11 cellular contexts compared by ENCODE assay signal in the genomic region with DNA sequence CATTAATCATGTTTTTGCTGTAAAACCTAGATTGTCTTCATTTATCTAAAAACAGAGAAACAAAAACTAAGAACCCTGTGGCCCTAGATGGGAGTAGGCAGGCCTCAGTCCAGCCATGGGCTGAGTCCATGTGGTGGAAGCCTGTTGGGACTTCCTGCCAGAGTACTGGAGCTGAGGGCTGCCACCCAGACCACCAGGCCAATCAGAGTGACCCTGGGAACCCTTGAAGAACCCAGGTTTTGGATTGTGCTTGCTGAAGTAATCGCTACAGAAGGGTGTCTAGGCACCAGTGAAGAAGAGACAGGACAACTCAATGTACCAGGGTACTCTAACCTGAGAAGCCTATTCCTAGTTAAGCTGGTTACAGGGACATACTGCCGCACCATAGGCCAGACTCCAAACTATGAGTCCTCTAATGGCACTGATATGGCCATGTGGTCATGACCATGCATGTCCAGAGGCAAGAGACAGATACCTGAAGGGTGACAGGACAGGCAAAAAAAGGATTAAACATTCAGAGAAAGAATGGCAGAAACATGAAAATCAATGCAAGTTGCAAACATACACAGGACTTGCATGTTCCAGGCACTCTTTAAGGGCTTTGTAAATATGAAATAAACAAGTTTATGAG. TPM values are rescaled to one million over a fixed set of nuclear protein-coding genes. Genes with fewer than 3 reads are reported as not detected.
A peak's percentile ranks its signal among the peaks of the same experiment; 100 is the strongest.
DNase-seq lines count a peak whose midpoint lies in the region; ATAC-seq and TF ChIP-seq lines count a peak whose summit lies in the region.
"Had no signal": no experiment of that assay in that cellular context is flagged by ENCODE, and none has a peak within 500 bp of the region (broad histone marks: within the 10 kb centered on the region; RNA-seq: fewer than 3 reads in every experiment).

No MANE protein-coding gene starts in this region.

- intact Hi-C loops in Calu3 (cut with micrococcal nuclease; ENCODE audit: unreplicated experiment): loop anchor here (2.0 kb wide), 1 partner anchor 14 kb away; no protein-coding TSS in a partner anchor
- intact Hi-C loops in gastrocnemius medialis (cut with DNase I; ENCODE audit: low total_unique reads): no loop called here

- H3K9me3 Mint-ChIP-seq in Calu3 (ENCODE audit: low read depth, unreplicated experiment): no peaks in the 10 kb centered on the region
- H3K9me3 Mint-ChIP-seq in glutamatergic neuron (ENCODE audit: unreplicated experiment): peaks cover 1% of the 10 kb centered on the region

- no peak for ATAC-seq in gastroesophageal sphincter
- ATAC-seq in gastrocnemius medialis: peak; percentile 55 to 69
- no peak for ATAC-seq in GM21825 (IDR thresholded peaks at IDR 0.05; ENCODE audit: unreplicated experiment)

- H3K27ac ChIP-seq in VCaP (peak overlapping the region; percentile 99), gastroesophageal sphincter (peak overlapping the region in 3 of 4 donors; percentile 46 to 59 (median 55)), gastrocnemius medialis (peak overlapping the region; percentile 58 to 100 (median 89))

- no peaks in the 10 kb centered on the region for H3K27me3 ChIP-seq in gastroesophageal sphincter
- no peaks in the 10 kb centered on the region for H3K27me3 ChIP-seq in gastrocnemius medialis

- H3K4me3 ChIP-seq in gastroesophageal sphincter (no peak overlapping the region), gastrocnemius medialis (no peak overlapping the region)

- BruUV-seq in Calu3 (replicated peaks; lab: Mats Ljungman, UMichigan): no TSS peak

- H3K36me3 ChIP-seq in gastroesophageal sphincter (peaks cover 0 to 74% of the 10 kb centered on the region in 2 donors), gastrocnemius medialis (peaks cover 0 to 37% of the 10 kb centered on the region in 2 donors)

- TF ChIP-seq EP300 in gastroesophageal sphincter (IDR thresholded peaks at IDR 0.05): no peak

- H3K4me1 Mint-ChIP-seq in Calu3 (ENCODE audit: low read depth, unreplicated experiment) (peaks cover 30% of the 10 kb centered on the region), glutamatergic neuron (ENCODE audit: low read depth, unreplicated experiment) (peaks cover 15% of the 10 kb centered on the region)

- in situ Hi-C loops in gastrocnemius medialis (cut with MboI; ENCODE audit: low sequenced_read_pairs in 4 of 4) (no loop called here), GM13977 (cut with MboI; ENCODE audit: low pct_unique_long_range_greater_than_20kb, low sequenced_read_pairs, unreplicated experiment) (no loop called here)

- H3K9me3 ChIP-seq in gastroesophageal sphincter: no peaks in the 10 kb centered on the region
- H3K9me3 ChIP-seq in gastrocnemius medialis: no peaks in the 10 kb centered on the region

- 100% methylated on average over 1 of the region's 2 CpGs; no CpG with 5 or more reads in 1 of the 2 donors for WGBS in gastroesophageal sphincter (ENCODE audit: low coverage in 1 of 2), 2 donors

- H3K4me3 Mint-ChIP-seq in Calu3 (ENCODE audit: low read depth, unreplicated experiment): peak overlapping the region; percentile 52
- no peak overlapping the region for H3K4me3 Mint-ChIP-seq in glutamatergic neuron (ENCODE audit: unreplicated experiment)

- CTCF ChIA-PET in Calu3 (lab: Charles Lee): interaction anchor here (0.6 to 1.9 kb wide), 5 partner anchors 9 to 44 kb away, joined by 3 to 18 read pairs (median 3); no protein-coding TSS in a partner anchor

- DNase-seq in Calu3: no peak
- no peak for DNase-seq in gastrocnemius medialis
- DNase-seq in ecto neural progenitor cell (ENCODE audit: low spot score): no peak
- DNase-seq in glutamatergic neuron: no peak
- no peak for DNase-seq in GM13977 (ENCODE audit: low spot score)
- DNase-seq: MV-4-11, NCI-H748 treated with DMSO at 0.1 percent for 48 hours had no signal

- H3K27ac Mint-ChIP-seq in Calu3 (ENCODE audit: unreplicated experiment): peak overlapping the region; percentile 89
- no peak overlapping the region for H3K27ac Mint-ChIP-seq in glutamatergic neuron (ENCODE audit: unreplicated experiment)

- TF ChIP-seq CTCF in Calu3 (IDR thresholded peaks at IDR 0.05; ENCODE audit: unreplicated experiment) (no peak), VCaP (conservative IDR thresholded peaks at IDR 0.05) (no peak), gastroesophageal sphincter (IDR thresholded peaks at IDR 0.05) (no peak), gastrocnemius medialis (IDR thresholded peaks at IDR 0.05 in 4 of 5, conservative IDR thresholded peaks at IDR 0.05 in 1 of 5) (no peak), glutamatergic neuron (IDR thresholded peaks at IDR 0.05; ENCODE audit: partially characterized antibody, unreplicated experiment) (no peak), GM13977 (IDR thresholded peaks at IDR 0.05; ENCODE audit: extremely low read depth, insufficient read depth, missing control alignments) (no peak)

- peaks cover 6 to 67% (median 27%) of the 10 kb centered on the region in 3 donors for H3K4me1 ChIP-seq in gastroesophageal sphincter
- H3K4me1 ChIP-seq in gastrocnemius medialis: peaks cover 25 to 40% of the 10 kb centered on the region in 2 donors

- no peaks in the 10 kb centered on the region for H3K27me3 Mint-ChIP-seq in Calu3 (ENCODE audit: unreplicated experiment)
- H3K27me3 Mint-ChIP-seq in glutamatergic neuron (ENCODE audit: unreplicated experiment): peaks cover 4% of the 10 kb centered on the region

- H3K36me3 Mint-ChIP-seq in Calu3 (ENCODE audit: insufficient read depth, unreplicated experiment) (peaks cover 57% of the 10 kb centered on the region), glutamatergic neuron (ENCODE audit: unreplicated experiment) (no peaks in the 10 kb centered on the region)

- TF ChIP-seq POLR2A in gastroesophageal sphincter (IDR thresholded peaks at IDR 0.05) (no peak), gastrocnemius medialis (IDR thresholded peaks at IDR 0.05) (no peak)

RNA-seq across cellular contexts. Expression of a gene that starts 12.9 kb away (rescaled TPM):
- total RNA-seq in Calu3 (2022) (12.6 and 13.4 TPM in 2 replicates), gastroesophageal sphincter (10 to 100 TPM; 30.4 to 59.0 (median 40.8) TPM), gastrocnemius medialis (10 to 100 TPM; 27.5 to 66.8 (median 42.3) TPM), glutamatergic neuron (ENCODE audit: unreplicated experiment) (11.1 TPM)

RNA-seq across cellular contexts. Expression of a gene that starts 33.0 kb away (rescaled TPM):
- total RNA-seq in Calu3 (2022): 8.1 and 9.1 TPM in 2 replicates
- 1 to 10 TPM in 3 of 4 donors, under 1 TPM in 1; 0.54 to 8.5 (median 5.0) TPM for total RNA-seq in gastroesophageal sphincter
- 1 to 10 TPM in 2 of 4 donors, under 1 TPM in 2; 0.33 to 4.3 (median 1.1) TPM for total RNA-seq in gastrocnemius medialis
- total RNA-seq in glutamatergic neuron (ENCODE audit: unreplicated experiment): 7.8 TPM

RNA-seq across cellular contexts. Expression of a gene that starts 33.0 kb away (rescaled TPM):
- total RNA-seq in Calu3 (2022): 54.8 and 58.6 TPM in 2 replicates
- total RNA-seq in gastroesophageal sphincter: 10 to 100 TPM; 48.5 to 82.5 (median 76.8) TPM
- total RNA-seq in gastrocnemius medialis: 10 to 100 TPM; 34.3 to 81.9 (median 38.5) TPM
- 44.6 TPM for total RNA-seq in glutamatergic neuron (ENCODE audit: unreplicated experiment)

RNA-seq across cellular contexts. Expression of a gene that starts 51.9 kb away (rescaled TPM):
- total RNA-seq in Calu3 (2022): not detected in 2 replicates
- under 1 TPM in 1 of 4 donors, not detected in 3; 0.40 TPM for total RNA-seq in gastroesophageal sphincter
- total RNA-seq in gastrocnemius medialis: 100 to 1,000 TPM in 2 of 4 donors, 10 to 100 TPM in 2; 52.4 to 329 (median 128) TPM
- 0.34 TPM for total RNA-seq in glutamatergic neuron (ENCODE audit: unreplicated experiment)
- total RNA-seq: Daoy had no signal

Comparison
In these comparisons a context has a peak if more than half of its experiments do, and no peak if none do; other contexts are left out.
1. ATAC-seq: peak in gastrocnemius medialis (2 of 2); none in gastroesophageal sphincter (single experiment) and GM21825 (single experiment).
2. Peak in every context shown above with its lines, with median percentiles within 50 percentile points of each other: H3K27ac ChIP-seq.